1 cellular context compared by ENCODE assay signal in the genomic region with DNA sequence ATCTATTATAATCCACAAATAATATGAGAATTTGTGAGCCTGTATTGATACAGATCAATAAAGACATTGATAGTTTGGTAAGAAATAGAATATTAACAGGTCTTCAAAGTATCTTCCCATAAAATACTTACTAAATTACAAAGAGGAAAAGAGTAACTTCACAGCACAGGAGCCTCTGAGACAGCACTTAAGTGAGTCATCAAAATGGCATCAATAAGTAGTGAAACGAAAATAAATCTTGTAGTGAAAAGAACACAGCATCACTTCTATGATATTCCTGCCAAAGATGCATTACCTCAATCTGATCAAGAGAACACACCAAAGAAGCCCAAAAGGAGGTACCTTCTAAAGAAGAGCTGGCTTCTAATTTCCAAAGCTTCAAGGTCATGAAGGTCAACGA.
TF ChIP-seq lines count a peak whose summit lies in the region.

No MANE protein-coding gene starts in this region.

TF ChIP-seq in endothelial cell of umbilical vein, 7 proteins besides CTCF, POLR2A, EP300 and RAD21:
- no peak for TF ChIP-seq MYC (IDR thresholded peaks at IDR 0.05; ENCODE audit: low read depth, low read length)
- no peak for TF ChIP-seq FOS (IDR thresholded peaks at IDR 0.05; ENCODE audit: borderline replicate concordance, insufficient read depth, low read length)
- TF ChIP-seq GATA2 (IDR thresholded peaks at IDR 0.05; ENCODE audit: insufficient read depth, insufficient read length, low read depth, low read length) = no peak
- no peak for TF ChIP-seq EZH2 (IDR thresholded peaks at IDR 0.05; ENCODE audit: borderline replicate concordance, low read depth, low read length, severe bottlenecking)
- no peak for TF ChIP-seq MAX (IDR thresholded peaks at IDR 0.05; ENCODE audit: insufficient read depth, insufficient read length)
- no peak for TF ChIP-seq JUN (IDR thresholded peaks at IDR 0.05; ENCODE audit: borderline replicate concordance, insufficient read depth, insufficient read length, low read depth)
- TF ChIP-seq POLR2AphosphoS5 (IDR thresholded peaks at IDR 0.05; ENCODE audit: insufficient read depth, low read depth, low read length) = no peak
TF ChIP-seq in endothelial cell of umbilical vein: peak in this region for 0.
